Comparison of ENCODE assay signal across 34 cellular contexts in genomic region chr13:35732565-35732964, GRCh38.
"Had no signal": no experiment of that assay in that cellular context is flagged by ENCODE, and none has a peak within 500 bp of the region (broad histone marks: within the 10 kb centered on the region; RNA-seq: fewer than 3 reads in every experiment).

No MANE protein-coding gene starts in this region.

- H3K27ac ChIP-seq: brain microvascular endothelial cell, KMS-11, VCaP had no signal

- DNase-seq: activated CD4-positive, alpha-beta memory T cell treated with anti-CD3 and anti-CD28 coated beads, Interleukin-2, amount 10 ng/mL, durations not matched to agents 7 days and 5 days; activated CD4-positive, alpha-beta T cell treated with anti-CD3 and anti-CD28 coated beads for 1 hour; activated CD4-positive, alpha-beta T cell treated with anti-CD3 and anti-CD28 coated beads for 48 hours; activated CD4-positive, CD25-positive, alpha-beta regulatory T cell; activated CD8-positive, alpha-beta memory T cell treated with anti-CD3 and anti-CD28 coated beads for 24 hours; activated CD8-positive, alpha-beta memory T cell treated with anti-CD3 and anti-CD28 coated beads, Interleukin-2, amount 10 ng/mL, durations not matched to agents 7 days and 5 days; activated CD8-positive, alpha-beta memory T cell treated with anti-CD3 and anti-CD28 coated beads, Interleukin-2, amount 50 U/mL, for 48 hours; activated effector memory CD4-positive, alpha-beta T cell treated with anti-CD3 and anti-CD28 coated beads, Interleukin-2, amount 50 U/mL, for 16 hours; activated naive CD4-positive, alpha-beta T cell; activated naive CD4-positive, alpha-beta T cell treated with anti-CD3 and anti-CD28 coated beads, Interleukin-2, amount 50 U/mL, for 16 hours; activated naive CD8-positive, alpha-beta T cell treated with anti-CD3 and anti-CD28 coated beads for 36 hours; activated T-cell treated with anti-CD3 and anti-CD28 coated beads, Interleukin-2, amount 50 U/mL, for 72 hours; amniotic stem cell; aorta; brain microvascular endothelial cell; MM.1S; MV-4-11; NCI-H1092; NCI-H1436 treated with DMSO at 0.1 percent for 48 hours; NCI-H1694 treated with DMSO at 0.1 percent for 48 hours; NCI-H2029; NCI-H345; NCI-H524 treated with DMSO at 0.1 percent for 48 hours; NK-92 treated with Interleukin-12 subunit alpha and Interleukin-12 subunit beta, amount 100 ng/mL, for 24 hours; PC-3; Peyer's patch; RPMI8226; SW 1271; T-helper 1 cell; T-helper 2 cell; T-helper 9 cell had no signal

- H3K4me1 ChIP-seq: Peyer's patch had no signal

- H3K36me3 ChIP-seq: brain microvascular endothelial cell, Peyer's patch had no signal

- H3K9ac ChIP-seq: KMS-11 had no signal

- ATAC-seq: activated CD8-positive, alpha-beta memory T cell treated with anti-CD3 and anti-CD28 coated beads, Interleukin-2, amount 10 ng/mL, durations not matched to agents 7 days and 5 days; activated T-cell treated with anti-CD3 and anti-CD28 coated beads, Interleukin-2, amount 50 U/mL, for 72 hours; activated T-helper 17 cell treated with anti-CD3 and anti-CD28 coated beads, Interleukin-2, amount 50 U/mL, for 72 hours; PC-3 had no signal

- H3K4me3 ChIP-seq: Peyer's patch had no signal

- H3K27me3 ChIP-seq: brain microvascular endothelial cell, Peyer's patch had no signal

- H3K9me3 ChIP-seq: Peyer's patch had no signal
